10 cellular contexts compared by ENCODE assay signal in the genomic region with DNA sequence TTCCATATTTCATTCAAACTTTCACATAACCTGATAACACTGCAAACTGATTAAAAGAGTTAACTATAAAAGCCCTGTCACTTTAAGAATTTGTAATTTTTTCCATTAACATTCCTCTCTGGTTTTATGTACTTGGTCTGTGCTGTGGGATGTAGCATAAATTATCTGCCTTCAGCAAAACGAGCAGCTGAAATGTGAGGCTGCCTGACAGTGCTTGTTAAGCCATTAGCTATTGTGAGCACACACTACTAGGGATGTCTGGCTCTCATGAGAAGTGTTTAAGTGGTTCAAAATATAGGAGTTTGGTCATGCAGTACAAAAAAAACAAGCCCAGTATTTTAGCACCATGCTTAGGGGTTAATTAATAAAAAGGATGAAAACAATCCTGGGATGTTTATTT.
A peak's percentile ranks its signal among the peaks of the same experiment; 100 is the strongest.
DNase-seq lines count a peak whose midpoint lies in the region; ATAC-seq lines count a peak whose summit lies in the region.
"Had no signal": no experiment of that assay in that cellular context is flagged by ENCODE, and none has a peak within 500 bp of the region (broad histone marks: within the 10 kb centered on the region; RNA-seq: fewer than 3 reads in every experiment).

No MANE protein-coding gene starts in this region.

- POLR2A ChIA-PET in activated CD4-positive, alpha-beta T cell treated with anti-CD3 and anti-CD28 coated beads, Interleukin-2, amount 10 ng/mL, durations not matched to agents 7 days and 5 days (lab: Charles Lee) = no interaction called here

- CTCF ChIA-PET in activated CD4-positive, alpha-beta T cell treated with anti-CD3 and anti-CD28 coated beads, Interleukin-2, amount 10 ng/mL, durations not matched to agents 7 days and 5 days (lab: Charles Lee) = no interaction called here

- no peak overlapping the region for H3K4me3 Mint-ChIP-seq in activated CD4-positive, alpha-beta T cell treated with anti-CD3 and anti-CD28 coated beads, Interleukin-2, amount 10 ng/mL, durations not matched to agents 7 days and 5 days

- H3K27ac Mint-ChIP-seq in activated CD4-positive, alpha-beta T cell treated with anti-CD3 and anti-CD28 coated beads, Interleukin-2, amount 10 ng/mL, durations not matched to agents 7 days and 5 days = peak overlapping the region; percentile 83

- no peaks in the 10 kb centered on the region for H3K9me3 Mint-ChIP-seq in activated CD4-positive, alpha-beta T cell treated with anti-CD3 and anti-CD28 coated beads, Interleukin-2, amount 10 ng/mL, durations not matched to agents 7 days and 5 days

- DNase-seq in activated CD4-positive, alpha-beta T cell treated with anti-CD3 and anti-CD28 coated beads, Interleukin-2, amount 10 ng/mL, durations not matched to agents 7 days and 5 days = no peak
- no peak for DNase-seq in activated CD4-positive, alpha-beta T cell treated with anti-CD3 and anti-CD28 coated beads for 1 hour
- DNase-seq in NCI-H128 (lab: John Stamatoyannopoulos, UW; ENCODE audit: unreplicated experiment) = peak; percentile 55
- peak; percentile 2 for DNase-seq in astrocyte of the hippocampus (ENCODE audit: low read depth, low spot score)
- no peak for DNase-seq in sciatic nerve (ENCODE audit: low spot score)
- DNase-seq in activated CD4-positive, CD25-positive, alpha-beta regulatory T cell treated with anti-CD3 and anti-CD28 coated beads, Interleukin-2, amount 50 U/mL, for 72 hours = no peak
- no peak for DNase-seq in activated CD4-positive, alpha-beta T cell treated with anti-CD3 and anti-CD28 coated beads, Interleukin-2, amount 50 U/mL, for 48 hours
- DNase-seq: NCI-H524 treated with DMSO at 0.1 percent for 48 hours; stimulated activated CD4-positive, alpha-beta T cell treated with anti-CD3 and anti-CD28 coated beads, Interleukin-4, amount 100 ng/mL, for 24 hours had no signal

- intact Hi-C loops in sciatic nerve (cut with DNase I) = no loop called here

- ATAC-seq in sciatic nerve = peak; percentile 51
- no peak for ATAC-seq in GM21367 (IDR thresholded peaks at IDR 0.05; ENCODE audit: unreplicated experiment)

- peaks cover 21% of the 10 kb centered on the region for H3K4me1 Mint-ChIP-seq in activated CD4-positive, alpha-beta T cell treated with anti-CD3 and anti-CD28 coated beads, Interleukin-2, amount 10 ng/mL, durations not matched to agents 7 days and 5 days

- H3K27me3 Mint-ChIP-seq in activated CD4-positive, alpha-beta T cell treated with anti-CD3 and anti-CD28 coated beads, Interleukin-2, amount 10 ng/mL, durations not matched to agents 7 days and 5 days = peaks cover under 1% of the 10 kb centered on the region

- peaks cover 4% of the 10 kb centered on the region for H3K36me3 Mint-ChIP-seq in activated CD4-positive, alpha-beta T cell treated with anti-CD3 and anti-CD28 coated beads, Interleukin-2, amount 10 ng/mL, durations not matched to agents 7 days and 5 days (ENCODE audit: low read depth)

Comparison
In these comparisons a context has a peak if more than half of its experiments do, and no peak if none do; other contexts are left out.
1. DNase-seq: peak in NCI-H128 (single experiment) and astrocyte of the hippocampus (single experiment); none in activated CD4-positive, alpha-beta T cell treated with anti-CD3 and anti-CD28 coated beads, Interleukin-2, amount 10 ng/mL, durations not matched to agents 7 days and 5 days (single experiment), activated CD4-positive, alpha-beta T cell treated with anti-CD3 and anti-CD28 coated beads for 1 hour (single experiment), sciatic nerve (single experiment), activated CD4-positive, CD25-positive, alpha-beta regulatory T cell treated with anti-CD3 and anti-CD28 coated beads, Interleukin-2, amount 50 U/mL, for 72 hours (single experiment) and activated CD4-positive, alpha-beta T cell treated with anti-CD3 and anti-CD28 coated beads, Interleukin-2, amount 50 U/mL, for 48 hours (0 of 2).